Comparison of ENCODE assay signal across 3 cellular contexts in genomic region chr4:123807187-123807586, GRCh38.
TF ChIP-seq lines count a peak whose summit lies in the region.

No MANE protein-coding gene starts in this region.

TF ChIP-seq in HepG2, 621 proteins besides CTCF, POLR2A, EP300 and RAD21:
- TF ChIP-seq ZNF615 (CRISPR knock-in tag; IDR thresholded peaks at IDR 0.05; ENCODE audit: borderline replicate concordance) (no peak), ATF7 (IDR thresholded peaks at IDR 0.05) (0 out of 2 replicates have a peak, but pooled peaks have one; percentile 19), ATF7 (CRISPR knock-in tag; IDR thresholded peaks at IDR 0.05) (no peak)

TF ChIP-seq in IMR-90, 13 proteins besides CTCF, POLR2A, EP300 and RAD21:
- TF ChIP-seq CEBPB (IDR thresholded peaks at IDR 0.05; ENCODE audit: low read depth, low read length) = peak; percentile 57; the same call in 1 of the 2 replicates
- no peak for TF ChIP-seq RFX5 (IDR thresholded peaks at IDR 0.05; ENCODE audit: low read depth, low read length)
TF ChIP-seq in IMR-90: peak in this region for 1.

TF ChIP-seq in H1, 55 proteins besides CTCF, POLR2A, EP300 and RAD21:
- TF ChIP-seq CEBPB (IDR thresholded peaks at IDR 0.05; ENCODE audit: low read depth, low read length) = peak; percentile 58; the same call in 1 of the 2 replicates
- TF ChIP-seq SP4 (IDR thresholded peaks at IDR 0.05; ENCODE audit: low read length) = no peak
